ENCODE assay signal across 12 cellular contexts in genomic region chr2:224958466-224958857, GRCh38.
DNase-seq lines count a peak whose midpoint lies in the region; ATAC-seq and TF ChIP-seq lines count a peak whose summit lies in the region.
"Had no signal": no experiment of that assay in that cellular context is flagged by ENCODE, and none has a peak within 500 bp of the region (broad histone marks: within the 10 kb centered on the region; RNA-seq: fewer than 3 reads in every experiment).

No MANE protein-coding gene starts in this region.

- peak overlapping the region; percentile 30 for H3K27ac Mint-ChIP-seq in stimulated activated effector memory CD8-positive, alpha-beta T cell treated with anti-CD3 and anti-CD28 coated beads, Interleukin-12 subunit alpha, Interleukin-12 subunit beta, amount 100 ng/mL, for 72 hours

- H3K9me3 ChIP-seq in DOHH2 (ENCODE audit: control insufficient read depth, insufficient read depth, low read length) (no peaks in the 10 kb centered on the region), OCI-LY7 (ENCODE audit: low read length) (no peaks in the 10 kb centered on the region)

- BruUV-seq in OCI-LY7 (replicated peaks; lab: Mats Ljungman, UMichigan) = no TSS peak

- H3K27me3 ChIP-seq in DOHH2 (ENCODE audit: control insufficient read depth, low read length) = no peaks in the 10 kb centered on the region

- H3K79me2 ChIP-seq in DOHH2 (ENCODE audit: control insufficient read depth, low read length) = no peaks in the 10 kb centered on the region
- no peaks in the 10 kb centered on the region for H3K79me2 ChIP-seq in OCI-LY7 (ENCODE audit: insufficient read depth, low read depth, low read length)

- peaks cover 75% of the 10 kb centered on the region for H3K4me1 Mint-ChIP-seq in stimulated activated effector memory CD8-positive, alpha-beta T cell treated with anti-CD3 and anti-CD28 coated beads, Interleukin-12 subunit alpha, Interleukin-12 subunit beta, amount 100 ng/mL, for 72 hours

- CTCF ChIA-PET in OCI-LY7 (lab: Charles Lee; ENCODE audit: unreplicated experiment) = no interaction called here

- TF ChIP-seq CTCF in DOHH2 (IDR thresholded peaks at IDR 0.05; ENCODE audit: low read depth, low read length, poor library complexity, severe bottlenecking) (no peak), OCI-LY7 (conservative IDR thresholded peaks at IDR 0.05; ENCODE audit: low read length) (no peak)

- H3K9me2 ChIP-seq in DOHH2 (replicated peaks; ENCODE audit: control insufficient read depth, low read length) (no peaks in the 10 kb centered on the region), OCI-LY7 (ENCODE audit: insufficient read depth, low read length) (no peaks in the 10 kb centered on the region)

- peak overlapping the region; percentile 72; the same call in 1 of the 2 replicates for H2AFZ ChIP-seq in OCI-LY7 (ENCODE audit: low read length)

- H3K9me3 Mint-ChIP-seq in stimulated activated effector memory CD8-positive, alpha-beta T cell treated with anti-CD3 and anti-CD28 coated beads, Interleukin-12 subunit alpha, Interleukin-12 subunit beta, amount 100 ng/mL, for 72 hours = no peaks in the 10 kb centered on the region

- peaks cover 2% of the 10 kb centered on the region for H3K36me3 Mint-ChIP-seq in stimulated activated effector memory CD8-positive, alpha-beta T cell treated with anti-CD3 and anti-CD28 coated beads, Interleukin-12 subunit alpha, Interleukin-12 subunit beta, amount 100 ng/mL, for 72 hours

- H3K4me2 ChIP-seq in DOHH2 (ENCODE audit: low read length) (peak overlapping the region; percentile 78), OCI-LY7 (ENCODE audit: low read length) (peak overlapping the region; percentile 70)

- no peaks in the 10 kb centered on the region; the same call in 1 of the 2 replicates for H3F3A ChIP-seq in DOHH2 (ENCODE audit: control insufficient read depth, insufficient read depth)

- H3K4me3 Mint-ChIP-seq in stimulated activated effector memory CD8-positive, alpha-beta T cell treated with anti-CD3 and anti-CD28 coated beads, Interleukin-12 subunit alpha, Interleukin-12 subunit beta, amount 100 ng/mL, for 72 hours = no peak overlapping the region

- H3K4me3 ChIP-seq in DOHH2 (ENCODE audit: low read length) = no peak overlapping the region
- H3K4me3 ChIP-seq in OCI-LY7 (ENCODE audit: low read depth, low read length, poor library complexity, severe bottlenecking) = peak overlapping the region; percentile 41

- no peaks in the 10 kb centered on the region for H3K36me3 ChIP-seq in DOHH2 (ENCODE audit: control insufficient read depth, low read length)
- no peaks in the 10 kb centered on the region for H3K36me3 ChIP-seq in OCI-LY7 (ENCODE audit: insufficient read depth, low read length)

- POLR2A ChIA-PET in OCI-LY7 (lab: Charles Lee) = interaction anchor here (0.6 to 3.1 kb wide), 10 partner anchors 10 to 1224 kb away, joined by 3 to 31 read pairs (median 5); no protein-coding TSS in a partner anchor

- H3K4me1 ChIP-seq in DOHH2 (ENCODE audit: control insufficient read depth, low read length) (peaks cover 60% of the 10 kb centered on the region), OCI-LY7 (ENCODE audit: insufficient read depth, low read length, poor library complexity, severe bottlenecking) (peaks cover 60% of the 10 kb centered on the region)

- DNase-seq in OCI-LY7 (ENCODE audit: low spot score) (no peak), fibroblast of peridontal ligament (ENCODE audit: extremely low read depth) (peak; percentile 96), DMS153 treated with DMSO at 0.1 percent for 48 hours (lab: John Stamatoyannopoulos, UW; ENCODE audit: unreplicated experiment) (no peak)
- DNase-seq in stimulated activated effector memory CD8-positive, alpha-beta T cell treated with anti-CD3 and anti-CD28 coated beads, Interleukin-12 subunit alpha, Interleukin-12 subunit beta, amount 100 ng/mL, for 72 hours (ENCODE audit: low spot score in 2 of 2) = no peak
- no peak for DNase-seq in central memory CD4-positive, alpha-beta T cell
- no peak for DNase-seq in stimulated activated CD4-positive, alpha-beta T cell treated with anti-CD3 and anti-CD28 coated beads, Interleukin-2, amount 100 ng/mL, for 24 hours
- DNase-seq: DMS53; NCI-H2171; OCI-M1; stimulated activated CD4-positive, alpha-beta T cell treated with anti-CD3 and anti-CD28 coated beads, Interleukin-4, amount 100 ng/mL, for 4 hours; T-helper 9 cell had no signal

- H3K27ac ChIP-seq in DOHH2 (ENCODE audit: low read depth, low read length) (no peak overlapping the region), OCI-LY7 (ENCODE audit: low read depth, low read length, poor library complexity, severe bottlenecking) (peak overlapping the region; percentile 53)

- no peaks in the 10 kb centered on the region for H4K20me1 ChIP-seq in DOHH2 (ENCODE audit: control insufficient read depth, insufficient read depth, low read depth, low read length)
- H4K20me1 ChIP-seq in OCI-LY7 (ENCODE audit: insufficient read depth, low read length) = no peaks in the 10 kb centered on the region

- intact Hi-C loops in OCI-LY7 (cut with micrococcal nuclease; ENCODE audit: unreplicated experiment) = loop anchor here (10.0 kb wide), 2 partner anchors 294 to 1004 kb away; partner anchors contain the start of gene MRPL44

- ATAC-seq in stimulated activated effector memory CD8-positive, alpha-beta T cell treated with anti-CD3 and anti-CD28 coated beads, Interleukin-12 subunit alpha, Interleukin-12 subunit beta, amount 100 ng/mL, for 72 hours = no peak
